In the genomic region with DNA sequence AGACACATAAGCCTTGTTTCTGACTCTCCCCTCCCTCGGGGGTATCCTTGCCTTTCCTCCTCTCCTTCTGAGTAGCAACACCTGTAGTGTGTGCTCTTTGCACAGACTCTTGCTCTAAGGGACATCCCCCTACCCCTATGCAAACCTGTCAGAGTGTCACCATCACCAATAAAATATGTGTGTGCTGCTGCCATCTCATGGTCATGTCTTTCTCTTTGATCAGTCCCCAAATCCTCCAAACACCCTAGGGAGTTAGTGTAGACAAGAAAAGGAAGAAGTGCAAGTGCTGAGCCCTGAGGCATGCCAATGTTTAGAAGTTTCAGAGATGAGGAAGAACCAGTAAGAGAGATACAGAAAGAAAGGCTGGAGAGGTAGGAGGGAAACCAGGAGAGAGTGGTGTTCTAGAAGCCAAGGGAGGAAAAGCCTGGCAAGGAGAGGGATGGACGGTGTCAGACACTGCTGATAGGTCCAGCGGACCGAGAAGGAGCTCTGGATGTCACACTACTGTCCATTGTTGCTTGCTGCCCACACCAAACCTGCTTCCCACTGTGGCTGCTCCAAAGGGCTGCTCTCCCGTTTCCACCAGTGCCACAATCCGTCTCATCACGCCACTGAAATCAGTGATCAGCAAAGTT, we compare ENCODE assay signal across 9 cellular contexts. TPM values are rescaled to one million over a fixed set of nuclear protein-coding genes. Genes with fewer than 3 reads are reported as not detected.
DNase-seq lines count a peak whose midpoint lies in the region; ATAC-seq, FAIRE-seq and TF ChIP-seq lines count a peak whose summit lies in the region.
"Had no signal": no experiment of that assay in that cellular context is flagged by ENCODE, and none has a peak within 500 bp of the region (broad histone marks: within the 10 kb centered on the region; RNA-seq: fewer than 3 reads in every experiment).

No MANE protein-coding gene starts in this region.

- no peak overlapping the region for H3K27ac Mint-ChIP-seq in stimulated activated naive B cell treated with anti-CD40 and anti-IgM and Interleukin-4, amounts not matched to agents 10 μg/mL and 1 μg/mL and 100 μg/mL, for 72 hours

- ATAC-seq in GM18868 (IDR thresholded peaks at IDR 0.05; ENCODE audit: unreplicated experiment) = peak; percentile 73
- ATAC-seq in stimulated activated naive B cell treated with anti-CD40 and anti-IgM and Interleukin-4, amounts not matched to agents 10 μg/mL and 1 μg/mL and 100 μg/mL, for 72 hours (replicated peaks) = peak; percentile 95 to 96
- ATAC-seq in GM21717 (IDR thresholded peaks at IDR 0.05; ENCODE audit: unreplicated experiment) = no peak

- H3K9me3 Mint-ChIP-seq in stimulated activated naive B cell treated with anti-CD40 and anti-IgM and Interleukin-4, amounts not matched to agents 10 μg/mL and 1 μg/mL and 100 μg/mL, for 72 hours = no peaks in the 10 kb centered on the region

- DNase-seq in COR-L47 (lab: John Stamatoyannopoulos, UW) (peak; percentile 29), NCI-H146 (lab: John Stamatoyannopoulos, UW) (peak; percentile 46), bronchial epithelial cell (ENCODE audit: low read depth) (peak; percentile 37), H4 (ENCODE audit: low spot score) (no peak), T1000 (lab: John Stamatoyannopoulos, UW) (no peak)
- peak; percentile 58 for DNase-seq in stimulated activated naive B cell treated with anti-CD40 and anti-IgM and Interleukin-4, amounts not matched to agents 10 μg/mL and 1 μg/mL and 100 μg/mL, for 72 hours

- peak; percentile 52 for FAIRE-seq in bronchial epithelial cell (lab: Jason Lieb, UNC)
- FAIRE-seq: colon had no signal

- peaks cover 2 to 3% of the 10 kb centered on the region in 2 donors for H3K36me3 Mint-ChIP-seq in stimulated activated naive B cell treated with anti-CD40 and anti-IgM and Interleukin-4, amounts not matched to agents 10 μg/mL and 1 μg/mL and 100 μg/mL, for 72 hours

- peak; percentile 28 for TF ChIP-seq CTCF in bronchial epithelial cell (IDR thresholded peaks at IDR 0.05; ENCODE audit: insufficient read depth, low read length, severe bottlenecking)

- H3K27me3 Mint-ChIP-seq in stimulated activated naive B cell treated with anti-CD40 and anti-IgM and Interleukin-4, amounts not matched to agents 10 μg/mL and 1 μg/mL and 100 μg/mL, for 72 hours = peaks cover 3 to 17% of the 10 kb centered on the region in 2 donors

- H3K4me3 ChIP-seq in bronchial epithelial cell (ENCODE audit: low read depth, low read length) = no peak overlapping the region

- H3K36me3 ChIP-seq in bronchial epithelial cell (ENCODE audit: control insufficient read depth, insufficient read depth, low read length) = peaks cover 3% of the 10 kb centered on the region

- peaks cover 11 to 32% of the 10 kb centered on the region in 2 donors for H3K4me1 Mint-ChIP-seq in stimulated activated naive B cell treated with anti-CD40 and anti-IgM and Interleukin-4, amounts not matched to agents 10 μg/mL and 1 μg/mL and 100 μg/mL, for 72 hours

- H3K4me3 Mint-ChIP-seq in stimulated activated naive B cell treated with anti-CD40 and anti-IgM and Interleukin-4, amounts not matched to agents 10 μg/mL and 1 μg/mL and 100 μg/mL, for 72 hours = peak overlapping the region in 1 of 2 donors; percentile 2

- H3K27me3 ChIP-seq in bronchial epithelial cell (ENCODE audit: control insufficient read depth, insufficient read depth, low read length) = no peaks in the 10 kb centered on the region

RNA-seq across cellular contexts. Expression of a gene that starts 16.4 kb away (rescaled TPM):
- 15.8 and 18.4 TPM in 2 replicates for total RNA-seq in bronchial epithelial cell
- 8.7 and 17.3 TPM in 2 replicates for total RNA-seq in H4 (2014; rRNA removed; shearing (Covaris generic))

RNA-seq across cellular contexts. Expression of a gene that starts 16.5 kb away (rescaled TPM):
- 2.1 and 2.2 TPM in 2 replicates for total RNA-seq in bronchial epithelial cell
- total RNA-seq in H4 (2014; rRNA removed; shearing (Covaris generic)) = 17.4 and 21.6 TPM in 2 replicates

RNA-seq across cellular contexts. Expression of a gene that starts 22.6 kb away (rescaled TPM):
- total RNA-seq in bronchial epithelial cell = under 0.01 TPM in 1 of 2 replicates, not detected in the other
- total RNA-seq in H4 (2014; rRNA removed; shearing (Covaris generic)) = 0.02 and 0.21 TPM in 2 replicates

Comparison
In these comparisons a context has a peak if more than half of its experiments do, and no peak if none do; other contexts are left out.
1. DNase-seq: peak in COR-L47 (single experiment), NCI-H146 (single experiment), bronchial epithelial cell (single experiment) and stimulated activated naive B cell treated with anti-CD40 and anti-IgM and Interleukin-4, amounts not matched to agents 10 μg/mL and 1 μg/mL and 100 μg/mL, for 72 hours (single experiment); none in H4 (single experiment) and T1000 (single experiment).